21 cellular contexts compared by ENCODE assay signal in the genomic region with DNA sequence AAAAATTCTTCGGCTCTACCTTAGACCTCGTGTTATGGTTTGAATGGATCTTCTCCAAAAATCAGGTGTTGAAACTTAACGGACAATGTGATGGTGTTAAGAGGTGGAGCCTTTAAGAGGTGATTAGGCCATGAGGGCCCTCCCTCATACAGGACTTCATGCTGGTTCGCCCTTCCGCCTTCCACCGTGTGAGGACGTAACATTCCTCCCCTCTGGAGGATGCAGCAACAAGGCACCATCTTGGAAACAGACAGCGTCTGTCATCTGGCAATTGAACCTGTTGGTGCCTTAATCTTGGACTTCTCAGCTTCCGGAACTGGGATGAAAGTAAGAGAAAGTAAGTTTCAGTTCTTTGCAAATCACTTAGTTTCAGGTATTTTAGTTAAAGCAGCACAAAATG.
"Had no signal": no experiment of that assay in that cellular context is flagged by ENCODE, and none has a peak within 500 bp of the region (broad histone marks: within the 10 kb centered on the region; RNA-seq: fewer than 3 reads in every experiment).

No MANE protein-coding gene starts in this region.

- H3K27ac Mint-ChIP-seq: naive thymus-derived CD8-positive, alpha-beta T cell had no signal

- H3K4me3 Mint-ChIP-seq: naive thymus-derived CD8-positive, alpha-beta T cell had no signal

- H3K9me3 ChIP-seq: esophagus muscularis mucosa, gastroesophageal sphincter, mucosa of descending colon, right atrium auricular region, sigmoid colon, stomach, thoracic aorta, transverse colon had no signal

- H3K4me3 ChIP-seq: esophagus muscularis mucosa, gastroesophageal sphincter, mucosa of descending colon, right atrium auricular region, sigmoid colon, skin epidermis, stomach, thoracic aorta, transverse colon had no signal

- ATAC-seq: gastroesophageal sphincter; left lobe of liver; mucosa of descending colon; naive thymus-derived CD8-positive, alpha-beta T cell had no signal

- DNase-seq: effector memory CD4-positive, alpha-beta T cell; glutamatergic neuron; islet precursor cell; mammary epithelial cell; mucosa of descending colon; naive thymus-derived CD8-positive, alpha-beta T cell; posterior cingulate gyrus; sigmoid colon; stimulated activated CD4-positive, alpha-beta T cell treated with anti-CD3 and anti-CD28 coated beads, Interleukin-2, amount 100 ng/mL, for 24 hours; stimulated activated CD4-positive, alpha-beta T cell treated with anti-CD3 and anti-CD28 coated beads, Interleukin-4, amount 100 ng/mL, for 4 hours; stimulated activated naive CD4-positive, alpha-beta T cell; stomach; substantia nigra; transverse colon had no signal

- H3K27ac ChIP-seq: epithelial cell of prostate, esophagus muscularis mucosa, gastroesophageal sphincter, right atrium auricular region, sigmoid colon, skin epidermis, stomach, thoracic aorta, transverse colon had no signal

- H3K36me3 ChIP-seq: esophagus muscularis mucosa, gastroesophageal sphincter, right atrium auricular region, sigmoid colon, stomach, thoracic aorta, transverse colon had no signal

- H3K9me3 Mint-ChIP-seq: naive thymus-derived CD8-positive, alpha-beta T cell had no signal

- H3K27me3 ChIP-seq: esophagus muscularis mucosa, gastroesophageal sphincter, right atrium auricular region, sigmoid colon, stomach, transverse colon had no signal

- H3K4me1 ChIP-seq: transverse colon had no signal

- H3K36me3 Mint-ChIP-seq: naive thymus-derived CD8-positive, alpha-beta T cell had no signal
